ENCODE assay signal across 28 cellular contexts in the genomic region with DNA sequence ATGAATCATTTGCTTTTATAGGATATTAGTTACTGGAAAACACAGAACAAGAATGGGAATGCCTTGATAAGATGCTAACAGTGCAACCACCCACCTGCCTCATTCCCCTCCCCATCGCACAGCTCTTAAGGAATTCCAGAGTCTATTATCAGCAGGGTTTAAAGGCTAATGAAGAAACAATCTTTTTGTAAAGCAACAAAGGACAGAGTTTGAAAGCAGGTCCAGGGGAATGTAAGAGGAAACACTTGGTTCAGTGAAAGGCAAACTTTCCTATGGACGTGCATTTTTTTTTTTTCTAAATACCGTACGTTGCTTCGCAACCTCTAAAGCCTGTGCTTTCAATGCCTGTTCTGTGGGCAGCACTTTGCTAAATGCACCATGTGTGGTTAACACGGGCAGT.
"Had no signal": no experiment of that assay in that cellular context is flagged by ENCODE, and none has a peak within 500 bp of the region (broad histone marks: within the 10 kb centered on the region; RNA-seq: fewer than 3 reads in every experiment).

No MANE protein-coding gene starts in this region.

- H3K27ac Mint-ChIP-seq: stimulated activated effector memory CD8-positive, alpha-beta T cell treated with anti-CD3 and anti-CD28 coated beads, Interleukin-12 subunit alpha, Interleukin-12 subunit beta, amount 100 ng/mL, for 72 hours; stimulated activated memory B cell treated with anti-CD40 and anti-IgM and Interleukin-4, amounts not matched to agents 10 μg/mL and 1 μg/mL and 100 μg/mL, for 72 hours; stimulated activated naive B cell treated with anti-CD40 and anti-IgM and Interleukin-4, amounts not matched to agents 10 μg/mL and 1 μg/mL and 100 μg/mL, for 72 hours; stimulated activated naive CD8-positive, alpha-beta T cell treated with anti-CD3 and anti-CD28 coated beads, Interleukin-15, amount 100 ng/mL, for 72 hours; stimulated activated naive CD8-positive, alpha-beta T cell treated with anti-CD3 and anti-CD28 coated beads, Interleukin-15, Interleukin-2, amounts not matched to agents 100 ng/mL and 50 ng/mL, for 24 hours; type B pancreatic cell had no signal

- DNase-seq: stimulated activated CD4-positive, alpha-beta T cell treated with anti-CD3 and anti-CD28 coated beads, Interleukin-2, amount 100 ng/mL, for 48 hours; stimulated activated CD4-positive, alpha-beta T cell treated with anti-CD3 and anti-CD28 coated beads, Interleukin-4, amount 100 ng/mL, for 1 hour; stimulated activated CD4-positive, alpha-beta T cell treated with anti-CD3 and anti-CD28 coated beads, Interleukin-4, amount 100 ng/mL, for 24 hours; stimulated activated CD4-positive, alpha-beta T cell treated with anti-CD3 and anti-CD28 coated beads, Interleukin-4, amount 100 ng/mL, for 4 hours; stimulated activated CD8-positive, alpha-beta memory T cell treated with anti-CD3 and anti-CD28 coated beads, Interleukin-4, amount 100 ng/mL, for 48 hours; stimulated activated naive B cell treated with anti-CD40 and anti-IgM and Interleukin-4, amounts not matched to agents 10 μg/mL and 1 μg/mL and 100 μg/mL, for 72 hours; stimulated activated naive CD4-positive, alpha-beta T cell; stimulated activated naive CD4-positive, alpha-beta T cell treated with Interleukin-2 at 50 U/mL for 16 hours; stimulated activated naive CD8-positive, alpha-beta T cell treated with anti-CD3 and anti-CD28 coated beads, Interleukin-15, amount 100 ng/mL, for 72 hours; stimulated activated naive CD8-positive, alpha-beta T cell treated with anti-CD3 and anti-CD28 coated beads, Interleukin-15, Interleukin-2, amounts not matched to agents 100 U/mL and 50 U/mL, for 24 hours; stomach; substantia nigra; testis; thyroid gland; tibial artery; transverse colon; trophoblast cell; upper lobe of left lung; upper lobe of right lung; uterus had no signal

- H3K4me1 Mint-ChIP-seq: stimulated activated effector memory CD8-positive, alpha-beta T cell treated with anti-CD3 and anti-CD28 coated beads, Interleukin-12 subunit alpha, Interleukin-12 subunit beta, amount 100 ng/mL, for 72 hours; stimulated activated memory B cell treated with anti-CD40 and anti-IgM and Interleukin-4, amounts not matched to agents 10 μg/mL and 1 μg/mL and 100 μg/mL, for 72 hours; stimulated activated naive B cell treated with anti-CD40 and anti-IgM and Interleukin-4, amounts not matched to agents 10 μg/mL and 1 μg/mL and 100 μg/mL, for 72 hours; stimulated activated naive CD8-positive, alpha-beta T cell treated with anti-CD3 and anti-CD28 coated beads, Interleukin-15, amount 100 ng/mL, for 72 hours had no signal

- H3K9me3 Mint-ChIP-seq: stimulated activated effector memory CD8-positive, alpha-beta T cell treated with anti-CD3 and anti-CD28 coated beads, Interleukin-12 subunit alpha, Interleukin-12 subunit beta, amount 100 ng/mL, for 72 hours; type B pancreatic cell had no signal

- H3K27me3 ChIP-seq: stomach, suprapubic skin, testis, thyroid gland, tibial artery, tibial nerve, transverse colon, upper lobe of left lung, upper lobe of right lung, uterus, vagina had no signal

- H3K4me3 Mint-ChIP-seq: stimulated activated effector memory CD8-positive, alpha-beta T cell treated with anti-CD3 and anti-CD28 coated beads, Interleukin-12 subunit alpha, Interleukin-12 subunit beta, amount 100 ng/mL, for 72 hours; stimulated activated memory B cell treated with anti-CD40 and anti-IgM and Interleukin-4, amounts not matched to agents 10 μg/mL and 1 μg/mL and 100 μg/mL, for 72 hours; stimulated activated naive B cell treated with anti-CD40 and anti-IgM and Interleukin-4, amounts not matched to agents 10 μg/mL and 1 μg/mL and 100 μg/mL, for 72 hours; stimulated activated naive CD8-positive, alpha-beta T cell treated with anti-CD3 and anti-CD28 coated beads, Interleukin-15, amount 100 ng/mL, for 72 hours; stimulated activated naive CD8-positive, alpha-beta T cell treated with anti-CD3 and anti-CD28 coated beads, Interleukin-15, Interleukin-2, amounts not matched to agents 100 ng/mL and 50 ng/mL, for 24 hours; type B pancreatic cell had no signal

- H3K27me3 Mint-ChIP-seq: type B pancreatic cell had no signal

- H3K27ac ChIP-seq: stomach, suprapubic skin, testis, thoracic aorta, thyroid gland, tibial artery, tibial nerve, transverse colon, upper lobe of left lung, upper lobe of right lung, uterus, vagina had no signal

- H3K36me3 ChIP-seq: stomach, suprapubic skin, thoracic aorta, thyroid gland, tibial artery, tibial nerve, transverse colon, upper lobe of left lung, upper lobe of right lung, uterus, vagina had no signal

- H3K4me1 ChIP-seq: stomach, suprapubic skin, testis, thyroid gland, tibial artery, tibial nerve, transverse colon, upper lobe of left lung, upper lobe of right lung, uterus, vagina had no signal

- H3K4me3 ChIP-seq: stomach, suprapubic skin, testis, thoracic aorta, thyroid gland, tibial artery, tibial nerve, transverse colon, upper lobe of left lung, upper lobe of right lung, uterus, vagina had no signal

- H3K9me3 ChIP-seq: suprapubic skin, testis, thoracic aorta, thyroid gland, tibial nerve, transverse colon, upper lobe of left lung, upper lobe of right lung, uterus, vagina had no signal

- ATAC-seq: stimulated activated effector memory CD8-positive, alpha-beta T cell treated with anti-CD3 and anti-CD28 coated beads, Interleukin-12 subunit alpha, Interleukin-12 subunit beta, amount 100 ng/mL, for 72 hours; stimulated activated memory B cell treated with anti-CD40 and anti-IgM and Interleukin-4, amounts not matched to agents 10 μg/mL and 1 μg/mL and 100 μg/mL, for 72 hours; stimulated activated naive B cell treated with anti-CD40 and anti-IgM and Interleukin-4, amounts not matched to agents 10 μg/mL and 1 μg/mL and 100 μg/mL, for 72 hours; stimulated activated naive CD8-positive, alpha-beta T cell treated with anti-CD3 and anti-CD28 coated beads, Interleukin-15, amount 100 ng/mL, for 72 hours; stimulated activated naive CD8-positive, alpha-beta T cell treated with anti-CD3 and anti-CD28 coated beads, Interleukin-15, Interleukin-2, amounts not matched to agents 100 U/mL and 50 U/mL, for 24 hours; upper lobe of right lung had no signal

- H3K36me3 Mint-ChIP-seq: stimulated activated effector memory CD8-positive, alpha-beta T cell treated with anti-CD3 and anti-CD28 coated beads, Interleukin-12 subunit alpha, Interleukin-12 subunit beta, amount 100 ng/mL, for 72 hours; stimulated activated memory B cell treated with anti-CD40 and anti-IgM and Interleukin-4, amounts not matched to agents 10 μg/mL and 1 μg/mL and 100 μg/mL, for 72 hours; stimulated activated naive B cell treated with anti-CD40 and anti-IgM and Interleukin-4, amounts not matched to agents 10 μg/mL and 1 μg/mL and 100 μg/mL, for 72 hours; type B pancreatic cell had no signal
